ENCODE assay signal across 9 cellular contexts in the genomic region with DNA sequence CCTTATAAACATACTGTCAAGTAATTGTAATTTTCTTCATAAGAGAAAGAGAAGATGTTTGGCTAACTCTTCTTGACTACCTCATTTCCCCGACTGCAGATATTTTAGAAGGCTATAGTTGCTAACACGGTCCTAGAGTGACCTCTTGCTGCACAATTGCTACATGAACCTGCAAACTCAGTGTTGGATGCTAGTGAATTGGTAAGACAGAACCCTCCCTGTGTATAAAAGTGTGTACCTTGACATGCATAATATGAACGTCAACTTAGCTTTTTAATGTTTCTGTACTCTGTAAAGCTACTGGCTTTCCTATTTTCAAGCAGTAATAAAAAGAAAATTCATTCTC. TPM values are rescaled to one million over a fixed set of nuclear protein-coding genes. Genes with fewer than 3 reads are reported as not detected.
DNase-seq lines count a peak whose midpoint lies in the region; ATAC-seq, FAIRE-seq and TF ChIP-seq lines count a peak whose summit lies in the region.
"Had no signal": no experiment of that assay in that cellular context is flagged by ENCODE, and none has a peak within 500 bp of the region (broad histone marks: within the 10 kb centered on the region; RNA-seq: fewer than 3 reads in every experiment).

No MANE protein-coding gene starts in this region.

- no peak overlapping the region for H3K9ac ChIP-seq in H1 (replicated peaks in 1 of 4; ENCODE audit: extremely low read depth in 1 of 4, low read depth in 3 of 4, low read length in 3 of 4)

- no peak overlapping the region for H2BK12ac ChIP-seq in H1 (ENCODE audit: low read depth, low read length)

- no peak overlapping the region for H3K4me3 ChIP-seq in A549
- H3K4me3 ChIP-seq in H1 (ENCODE audit: extremely low read depth in 1 of 4, insufficient read depth in 2 of 4, low read depth in 3 of 4, low read length in 4 of 4): no peak overlapping the region

- no peak overlapping the region for H3K14ac ChIP-seq in H1 (ENCODE audit: insufficient read length)

- POLR2A ChIA-PET in A549 (lab: Yijun Ruan, JAX) (no interaction called here), H1 (lab: Charles Lee; ENCODE audit: partially characterized antibody) (no interaction called here)

- FAIRE-seq in A549 (lab: Jason Lieb, UNC) (no peak), H1 (lab: Jason Lieb, UNC) (no peak)

- no peak overlapping the region for H2AK5ac ChIP-seq in H1 (ENCODE audit: low read depth, low read length)

- H3K27ac ChIP-seq in A549: no peak overlapping the region
- no peak overlapping the region for H3K27ac ChIP-seq in H1 (ENCODE audit: low read depth, low read length)

- DNase-seq in A549 (ENCODE audit: low read depth in 1 of 2, low spot score in 1 of 2) (peak in 1 of 2 experiments; percentile 57), NCI-H2227 treated with DMSO at 0.1 percent for 48 hours (lab: John Stamatoyannopoulos, UW) (peak; percentile 8), H1 (ENCODE audit: low read depth in 1 of 2, low spot score in 2 of 2) (no peak), kidney tubule cell (ENCODE audit: low spot score) (no peak), GM03348 (ENCODE audit: low spot score) (no peak)

- TF ChIP-seq POLR2A in A549 (IDR thresholded peaks at IDR 0.05; ENCODE audit: low read length): no peak
- no peak for TF ChIP-seq POLR2A in H1 (IDR thresholded peaks at IDR 0.05; ENCODE audit: control extremely low read depth in 1 of 2, low read depth in 2 of 2, low read length in 2 of 2)

- TF ChIP-seq CTCF in A549 (IDR thresholded peaks at IDR 0.05) (no peak; the same call in 2 of the 3 replicates), H1 (IDR thresholded peaks at IDR 0.05; ENCODE audit: control extremely low read depth in 1 of 3, insufficient read depth in 1 of 3, low read depth in 1 of 3, low read length in 3 of 3) (peak in 2 of 3 experiments; percentile 58 to 65; a peak in 3 of 4 replicates)

- no peak overlapping the region for H4K5ac ChIP-seq in H1 (ENCODE audit: insufficient read length, low read depth, low read length)

- H4K20me1 ChIP-seq in H1 (replicated peaks in 1 of 2; ENCODE audit: control insufficient read depth in 1 of 2, insufficient read depth in 2 of 2, low read length in 2 of 2): no peaks in the 10 kb centered on the region

- H2BK120ac ChIP-seq in H1 (replicated peaks; ENCODE audit: low read depth, low read length): no peak overlapping the region

- H3K79me1 ChIP-seq in H1 (ENCODE audit: low read depth, low read length): no peaks in the 10 kb centered on the region

- peak; percentile 75 to 81; a peak in 5 of 6 replicates for ATAC-seq in A549
- peak; percentile 57 for ATAC-seq in GM21825 (IDR thresholded peaks at IDR 0.05; ENCODE audit: unreplicated experiment)
- no peak for ATAC-seq in GM19397 (IDR thresholded peaks at IDR 0.05; ENCODE audit: unreplicated experiment)
- ATAC-seq in GM19452 (IDR thresholded peaks at IDR 0.05; ENCODE audit: unreplicated experiment): no peak

- H3K4ac ChIP-seq in H1 (replicated peaks; ENCODE audit: insufficient read length, low read depth, low read length): no peak overlapping the region

- CTCF ChIA-PET in A549 (lab: Yijun Ruan, JAX): interaction anchor here (0.5 to 2.8 kb wide), 37 partner anchors 10 to 1735 kb away, joined by 3 to 29 read pairs (median 5); a partner anchor contains a TSS
- CTCF ChIA-PET in H1 (lab: Charles Lee; ENCODE audit: partially characterized antibody): interaction anchor here (0.6 to 7.3 kb wide), 44 partner anchors 10 to 1488 kb away, joined by 3 to 63 read pairs (median 4); a partner anchor contains a TSS

- H3K36me3 ChIP-seq in H1 (ENCODE audit: control insufficient read depth in 2 of 4, insufficient read depth in 4 of 4, low read length in 3 of 4): no peaks in the 10 kb centered on the region

- H3K56ac ChIP-seq in H1 (replicated peaks; ENCODE audit: insufficient read length, low read depth, low read length): no peak overlapping the region

- H3K4me1 ChIP-seq in A549 (no peaks in the 10 kb centered on the region), H1 (replicated peaks in 1 of 4; ENCODE audit: control insufficient read depth in 3 of 4, insufficient read depth in 4 of 4, low read length in 3 of 4) (no peaks in the 10 kb centered on the region)
- H3K4me1 ChIP-seq: Caco-2 had no signal

- no peak overlapping the region for H2BK20ac ChIP-seq in H1 (ENCODE audit: low read length)

- H3K9me3 ChIP-seq in A549: no peaks in the 10 kb centered on the region
- no peaks in the 10 kb centered on the region for H3K9me3 ChIP-seq in H1 (ENCODE audit: insufficient read depth in 2 of 2, low read depth in 1 of 2, low read length in 1 of 2)
- H3K9me3 ChIP-seq: Caco-2 had no signal

- H2BK5ac ChIP-seq in H1 (ENCODE audit: low read depth, low read length): no peak overlapping the region

- H2BK15ac ChIP-seq in H1 (ENCODE audit: low read length): no peak overlapping the region

- H2AFZ ChIP-seq in H1 (ENCODE audit: low read length): no peak overlapping the region

- no peak overlapping the region for H4K91ac ChIP-seq in H1 (replicated peaks; ENCODE audit: insufficient read length, low read length)

- 3% methylated on average over 3 of the region's 3 CpGs for WGBS in A549 (ENCODE audit: missing lambda C conversion rate)
- 68% methylated on average over 3 of the region's 3 CpGs; no CpG with 5 or more reads in 1 of the 2 experiments for WGBS in H1 (ENCODE audit: extremely low coverage in 1 of 2, insufficient coverage in 1 of 2, insufficient read length in 1 of 2, insufficient replicate concordance in 2 of 2, low coverage in 1 of 2, low lambda C conversion rate in 2 of 2, missing lambda C conversion rate in 1 of 2), 2 experiments

- peak overlapping the region; percentile 84; the same call in 1 of the 3 replicates for H3K4me2 ChIP-seq in A549
- H3K4me2 ChIP-seq in H1 (ENCODE audit: insufficient read depth in 1 of 2, low read depth in 2 of 2, low read length in 2 of 2): no peak overlapping the region

- H4K8ac ChIP-seq in H1 (ENCODE audit: extremely low read depth, insufficient read depth, low read length): no peak overlapping the region

- TF ChIP-seq EP300 in A549 (IDR thresholded peaks at IDR 0.05) (no peak), H1 (IDR thresholded peaks at IDR 0.05; ENCODE audit: borderline replicate concordance in 1 of 2, low read depth in 2 of 2, low read length in 2 of 2) (no peak)

- H3K79me2 ChIP-seq in H1 (ENCODE audit: control insufficient read depth in 1 of 2, insufficient read depth in 2 of 2, low read length in 2 of 2): no peaks in the 10 kb centered on the region

- H3K23ac ChIP-seq in H1 (ENCODE audit: insufficient read length): no peak overlapping the region

- no peaks in the 10 kb centered on the region for H3K27me3 ChIP-seq in H1 (replicated peaks in 1 of 4; ENCODE audit: control insufficient read depth in 3 of 4, extremely low read depth in 1 of 4, insufficient read depth in 3 of 4, low read length in 3 of 4)

- H3K23me2 ChIP-seq in H1 (ENCODE audit: low read depth, low read length): no peaks in the 10 kb centered on the region

- no peak overlapping the region for H3K18ac ChIP-seq in H1 (ENCODE audit: extremely low read depth, low read length)

- TF ChIP-seq RAD21 in A549 (conservative IDR thresholded peaks at IDR 0.05 in 1 of 2, IDR thresholded peaks at IDR 0.05 in 1 of 2) (peak; percentile 48 to 63; a peak in 4 of 5 replicates), H1 (IDR thresholded peaks at IDR 0.05 in 1 of 2, conservative IDR thresholded peaks at IDR 0.05 in 1 of 2; ENCODE audit: low read depth in 2 of 2, low read length in 2 of 2) (peak; percentile 81 to 84)

TF ChIP-seq in A549, 52 proteins besides CTCF, POLR2A, EP300 and RAD21 (continues in another document):
- TF ChIP-seq, protein P1, sequence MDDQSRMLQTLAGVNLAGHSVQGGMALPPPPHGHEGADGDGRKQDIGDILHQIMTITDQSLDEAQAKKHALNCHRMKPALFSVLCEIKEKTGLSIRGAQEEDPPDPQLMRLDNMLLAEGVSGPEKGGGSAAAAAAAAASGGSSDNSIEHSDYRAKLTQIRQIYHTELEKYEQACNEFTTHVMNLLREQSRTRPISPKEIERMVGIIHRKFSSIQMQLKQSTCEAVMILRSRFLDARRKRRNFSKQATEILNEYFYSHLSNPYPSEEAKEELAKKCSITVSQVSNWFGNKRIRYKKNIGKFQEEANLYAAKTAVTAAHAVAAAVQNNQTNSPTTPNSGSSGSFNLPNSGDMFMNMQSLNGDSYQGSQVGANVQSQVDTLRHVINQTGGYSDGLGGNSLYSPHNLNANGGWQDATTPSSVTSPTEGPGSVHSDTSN (IDR thresholded peaks at IDR 0.05): no peak
- TF ChIP-seq EHF (CRISPR knock-in tag; IDR thresholded peaks at IDR 0.05): no peak
- no peak for TF ChIP-seq SREBF2 (IDR thresholded peaks at IDR 0.05)
- TF ChIP-seq ZC3H11A (IDR thresholded peaks at IDR 0.05): no peak
- TF ChIP-seq TP53 (CRISPR knock-in tag; IDR thresholded peaks at IDR 0.05): no peak

TF ChIP-seq in H1, 55 proteins besides CTCF, POLR2A, EP300 and RAD21 (continues in another document):
- no peak for TF ChIP-seq SIX5 (IDR thresholded peaks at IDR 0.05; ENCODE audit: low read depth, low read length)
- TF ChIP-seq JUN (IDR thresholded peaks at IDR 0.05; ENCODE audit: low read depth, low read length): no peak
- no peak for TF ChIP-seq BACH1 (IDR thresholded peaks at IDR 0.05; ENCODE audit: low read length)
- no peak for TF ChIP-seq MAFK (IDR thresholded peaks at IDR 0.05; ENCODE audit: low read depth, low read length)
- TF ChIP-seq JUND (IDR thresholded peaks at IDR 0.05; ENCODE audit: low read length): no peak
- no peak for TF ChIP-seq POLR2AphosphoS5 (IDR thresholded peaks at IDR 0.05; ENCODE audit: low read depth, low read length)
- no peak for TF ChIP-seq SP1 (IDR thresholded peaks at IDR 0.05; ENCODE audit: low read depth, low read length)
- no peak for TF ChIP-seq TEAD4 (IDR thresholded peaks at IDR 0.05; ENCODE audit: low read depth, low read length)
- TF ChIP-seq RXRA (IDR thresholded peaks at IDR 0.05; ENCODE audit: insufficient read depth, low read depth, low read length): no peak
- no peak for TF ChIP-seq YY1 (IDR thresholded peaks at IDR 0.05; ENCODE audit: low read depth, low read length)

RNA-seq across cellular contexts. Expression of a gene that starts 46.7 kb away (rescaled TPM):
- polyA plus RNA-seq in A549 (2011; rRNA removed): not detected in 2 replicates
- polyA plus RNA-seq in A549 (2012; cell fraction: cytosol; rRNA removed): not detected in 2 replicates
- polyA plus RNA-seq in A549 (2012; cell fraction: nucleus; rRNA removed): not detected in 2 replicates
- not detected in 3 replicates for polyA plus RNA-seq in A549 (2017; fragmentation: RNase III; extraction: RNeasy Plus Mini Kit Qiagen cat#74134 plus additional on column Dnase treatment)
- not detected in 2 replicates for polyA minus RNA-seq in A549 (2011; rRNA and poly(A)+ RNA removed)
- 2.2 and 3.4 TPM in 2 replicates for total RNA-seq in H1 (2021; fragmentation: NEBNext Ultra II Directional; extraction: Animal tissue kit (Norgen Biotek cat#: 25700))
- polyA plus RNA-seq in H1 (2011; rRNA removed): 0.26 and 0.28 TPM in 2 replicates
- polyA plus RNA-seq in H1 (2011; cell fraction: cytosol; rRNA removed): 0.71 TPM
- polyA plus RNA-seq in H1 (2011; cell fraction: nucleus; rRNA removed): 0.39 TPM
- polyA plus RNA-seq in H1 (2012, experiment 1 of 2): 0.40 to 2.2 TPM (median 1.5 TPM) in 4 replicates
- 0.20 TPM for polyA plus RNA-seq in H1 (2012, experiment 2 of 2)
- 10.3 TPM for polyA plus RNA-seq in H1 (2013, experiment 1 of 2)
- 13.2 TPM for polyA plus RNA-seq in H1 (2013, experiment 2 of 2)
- polyA minus RNA-seq in H1 (2011; rRNA and poly(A)+ RNA removed): 1.8 and 2.2 TPM in 2 replicates
- polyA minus RNA-seq in H1 (2011; cell fraction: cytosol; rRNA and poly(A)+ RNA removed): not detected
- 2.5 TPM for polyA minus RNA-seq in H1 (2011; cell fraction: nucleus; rRNA and poly(A)+ RNA removed)
- total RNA-seq: Caco-2 had no signal

Comparison
In these comparisons a context has a peak if more than half of its experiments do, and no peak if none do; other contexts are left out.
1. ATAC-seq: peak in A549 (2 of 2) and GM21825 (single experiment); none in GM19397 (single experiment) and GM19452 (single experiment).